16 cellular contexts compared by ENCODE assay signal in the genomic region with DNA sequence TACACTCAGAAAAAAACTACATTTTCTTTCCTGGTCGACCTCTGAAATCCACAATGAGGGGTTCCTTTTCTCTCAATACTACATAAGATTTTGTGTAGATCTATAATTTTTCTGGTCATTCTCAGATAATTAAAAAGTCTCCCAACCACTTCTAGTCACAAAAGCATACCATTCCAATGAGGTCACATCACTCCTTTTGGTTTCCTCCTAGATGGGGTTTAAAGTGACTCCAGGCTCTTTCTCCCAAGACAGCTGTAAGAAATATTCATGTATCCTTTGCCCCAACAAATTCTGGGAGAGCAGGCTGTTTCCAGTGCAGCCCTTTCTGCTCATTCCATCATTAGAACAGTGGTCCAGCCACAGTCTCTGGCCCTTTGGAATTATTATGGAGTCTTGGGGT. TPM values are rescaled to one million over a fixed set of nuclear protein-coding genes. Genes with fewer than 3 reads are reported as not detected.
DNase-seq lines count a peak whose midpoint lies in the region; ATAC-seq, FAIRE-seq and TF ChIP-seq lines count a peak whose summit lies in the region.
"Had no signal": no experiment of that assay in that cellular context is flagged by ENCODE, and none has a peak within 500 bp of the region (broad histone marks: within the 10 kb centered on the region; RNA-seq: fewer than 3 reads in every experiment).

No MANE protein-coding gene starts in this region.

- DNase-seq in AG08396 (ENCODE audit: low spot score), result peak; percentile 48
- DNase-seq in HTR-8/SVneo (ENCODE audit: insufficient read length, low spot score), result peak; percentile 33
- DNase-seq in bronchial epithelial cell (ENCODE audit: low read depth), result peak; percentile 62
- DNase-seq in kidney glomerular epithelial cell (lab: John Stamatoyannopoulos, UW), result peak; percentile 64
- DNase-seq in NCI-H2029 treated with DMSO at 0.1 percent for 48 hours (lab: John Stamatoyannopoulos, UW), result no peak
- DNase-seq in UCSD-AML1 (lab: John Stamatoyannopoulos, UW; ENCODE audit: unreplicated experiment), result no peak
- no peak for DNase-seq in RPMI8226
- DNase-seq: activated naive CD8-positive, alpha-beta T cell treated with anti-CD3 and anti-CD28 coated beads for 36 hours; CD4-positive, CD25-positive, alpha-beta regulatory T cell; effector CD4-positive, alpha-beta T cell; naive B cell; NCI-H1092 treated with DMSO at 0.1 percent for 48 hours; T-helper 1 cell; transverse colon had no signal

- FAIRE-seq in HTR-8/SVneo (lab: Jason Lieb, UNC), result no peak
- FAIRE-seq in bronchial epithelial cell (lab: Jason Lieb, UNC), result no peak

- no peak overlapping the region for H3K4me3 ChIP-seq in bronchial epithelial cell (ENCODE audit: low read depth, low read length)
- H3K4me3 ChIP-seq: transverse colon had no signal

- no peaks in the 10 kb centered on the region for H3K36me3 ChIP-seq in bronchial epithelial cell (ENCODE audit: control insufficient read depth, insufficient read depth, low read length)
- H3K36me3 ChIP-seq: transverse colon had no signal

- no peaks in the 10 kb centered on the region for H3K27me3 ChIP-seq in bronchial epithelial cell (ENCODE audit: control insufficient read depth, insufficient read depth, low read length)
- H3K27me3 ChIP-seq: transverse colon had no signal

- no peak for TF ChIP-seq CTCF in bronchial epithelial cell (IDR thresholded peaks at IDR 0.05; ENCODE audit: insufficient read depth, low read length, severe bottlenecking)

- no peak for ATAC-seq in GM21619 (IDR thresholded peaks at IDR 0.05; ENCODE audit: unreplicated experiment)
- ATAC-seq: sciatic nerve had no signal

RNA-seq across cellular contexts. Expression of gene BEND6, which starts 43.1 kb away (rescaled TPM):
- 0.53 and 1.3 TPM in 2 replicates for total RNA-seq in bronchial epithelial cell
- total RNA-seq: activated naive CD8-positive, alpha-beta T cell treated with anti-CD3 and anti-CD28 coated beads for 36 hours; CD4-positive, CD25-positive, alpha-beta regulatory T cell had no signal

Comparison
In these comparisons a context has a peak if more than half of its experiments do, and no peak if none do; other contexts are left out.
1. DNase-seq: peak in AG08396 (single experiment), HTR-8/SVneo (single experiment), bronchial epithelial cell (single experiment) and kidney glomerular epithelial cell (single experiment); none in NCI-H2029 treated with DMSO at 0.1 percent for 48 hours (single experiment), UCSD-AML1 (single experiment) and RPMI8226 (single experiment).